8 cellular contexts compared by ENCODE assay signal in the genomic region with DNA sequence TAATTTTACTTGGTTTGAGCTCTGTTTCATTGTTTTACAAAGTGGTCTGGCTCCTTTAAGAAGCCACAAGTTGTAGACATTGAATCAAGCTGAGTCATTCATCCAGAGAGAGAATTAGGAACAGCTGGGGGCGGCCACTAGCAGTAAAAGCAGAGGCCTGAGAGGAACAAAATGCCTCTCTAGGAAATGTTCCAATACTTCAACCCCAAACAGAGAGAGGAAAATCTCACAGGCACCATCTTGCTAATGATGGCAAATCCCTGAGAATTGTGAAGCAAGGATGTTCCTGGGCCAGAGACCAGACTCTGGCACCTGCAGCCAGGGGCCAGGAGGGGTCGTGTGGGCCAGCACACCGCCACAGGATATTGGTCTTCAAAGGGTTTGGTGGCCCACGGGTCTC. TPM values are rescaled to one million over a fixed set of nuclear protein-coding genes. Genes with fewer than 3 reads are reported as not detected.
DNase-seq lines count a peak whose midpoint lies in the region; ATAC-seq and TF ChIP-seq lines count a peak whose summit lies in the region.

No MANE protein-coding gene starts in this region.

- peak; percentile 61 for DNase-seq in CD1c-positive myeloid dendritic cell (ENCODE audit: extremely low spot score)
- peak; percentile 57 for DNase-seq in NCI-H2171 treated with DMSO at 0.1 percent for 48 hours (lab: John Stamatoyannopoulos, UW)
- DNase-seq in endodermal cell: peak; percentile 71
- DNase-seq in mucosa of gallbladder (ENCODE audit: low spot score): peak; percentile 26
- no peak for DNase-seq in activated naive CD4-positive, alpha-beta T cell (lab: John Stamatoyannopoulos, UW)
- no peak for DNase-seq in activated naive CD4-positive, alpha-beta T cell treated with anti-CD3 and anti-CD28 coated beads, Interleukin-2, amount 50 U/mL, for 72 hours (ENCODE audit: low spot score in 2 of 2)
- DNase-seq in ovary: no peak

- H3K36me3 ChIP-seq in endodermal cell (ENCODE audit: control insufficient read depth, insufficient read depth, low read length): no peaks in the 10 kb centered on the region
- H3K36me3 ChIP-seq in ovary: no peaks in the 10 kb centered on the region

- TF ChIP-seq CTCF in endodermal cell (conservative IDR thresholded peaks at IDR 0.05): peak; percentile 62
- no peak for TF ChIP-seq CTCF in ovary (IDR thresholded peaks at IDR 0.05)

- H3K36me3 Mint-ChIP-seq in endodermal cell (ENCODE audit: low read depth): no peaks in the 10 kb centered on the region
- no peaks in the 10 kb centered on the region for H3K36me3 Mint-ChIP-seq in activated naive CD4-positive, alpha-beta T cell treated with anti-CD3 and anti-CD28 coated beads, Interleukin-2, amount 50 U/mL, for 72 hours

- H3K9me3 Mint-ChIP-seq in endodermal cell: no peaks in the 10 kb centered on the region
- H3K9me3 Mint-ChIP-seq in activated naive CD4-positive, alpha-beta T cell treated with anti-CD3 and anti-CD28 coated beads, Interleukin-2, amount 50 U/mL, for 72 hours: no peaks in the 10 kb centered on the region

- H3K4me3 ChIP-seq in endodermal cell (ENCODE audit: low read length) (no peak overlapping the region), ovary (no peak overlapping the region)

- H3K27me3 ChIP-seq in endodermal cell (ENCODE audit: control insufficient read depth, insufficient read depth, low read length, poor library complexity, severe bottlenecking): no peaks in the 10 kb centered on the region
- H3K27me3 ChIP-seq in ovary: no peaks in the 10 kb centered on the region

- intact Hi-C loops in ovary (cut with DNase I): no loop called here

- no peak for ATAC-seq in GM19397 (IDR thresholded peaks at IDR 0.05; ENCODE audit: unreplicated experiment)
- no peak for ATAC-seq in activated naive CD4-positive, alpha-beta T cell treated with anti-CD3 and anti-CD28 coated beads, Interleukin-2, amount 50 U/mL, for 72 hours

- peak overlapping the region; percentile 82 for H3K27ac ChIP-seq in endodermal cell (ENCODE audit: low read depth, low read length)
- H3K27ac ChIP-seq in ovary: no peak overlapping the region

- H3K4me1 Mint-ChIP-seq in endodermal cell: peaks cover 33% of the 10 kb centered on the region

- WGBS in endodermal cell (ENCODE audit: insufficient coverage in 1 of 2, insufficient read length in 1 of 2), 2 experiments: 13 to 53% methylated on average over 3 to 4 of the region's 4 CpGs
- 53 to 59% (median 53%) methylated on average over 4 of the region's 4 CpGs for WGBS in ovary, 3 donors

- peaks cover 12% of the 10 kb centered on the region for H3K27me3 Mint-ChIP-seq in endodermal cell (ENCODE audit: insufficient read depth)

- H3K4me1 ChIP-seq in endodermal cell (ENCODE audit: control insufficient read depth, insufficient read depth, low read length) (peaks cover 11% of the 10 kb centered on the region), ovary (ENCODE audit: insufficient read depth) (peaks cover 1% of the 10 kb centered on the region)

- no peak overlapping the region for H3K4me3 Mint-ChIP-seq in endodermal cell

- no peaks in the 10 kb centered on the region for H3K9me3 ChIP-seq in endodermal cell (ENCODE audit: control insufficient read depth, low read length)
- H3K9me3 ChIP-seq in ovary: no peaks in the 10 kb centered on the region

- peak overlapping the region; percentile 69 for H3K27ac Mint-ChIP-seq in endodermal cell
- no peak overlapping the region for H3K27ac Mint-ChIP-seq in activated naive CD4-positive, alpha-beta T cell treated with anti-CD3 and anti-CD28 coated beads, Interleukin-2, amount 50 U/mL, for 72 hours

- TF ChIP-seq EP300 in ovary (IDR thresholded peaks at IDR 0.05): no peak

- TF ChIP-seq POLR2A in ovary (IDR thresholded peaks at IDR 0.05): no peak

- H3K9ac ChIP-seq in endodermal cell (ENCODE audit: extremely low read depth, low read length, poor library complexity, severe bottlenecking): no peak overlapping the region

RNA-seq across cellular contexts. Expression of a gene that starts 26.5 kb away (rescaled TPM):
- total RNA-seq in endodermal cell (1 to 10 TPM; 1.6 to 3.3 TPM), mucosa of gallbladder (1.4 TPM), ovary (1 to 10 TPM; 1.4 to 6.9 (median 2.6) TPM)
- 17.3 TPM for polyA plus RNA-seq in endodermal cell (2013, experiment 1 of 2)
- 19.1 TPM for polyA plus RNA-seq in endodermal cell (2013, experiment 2 of 2)
- under 1 TPM in 1 of 2 donors, not detected in 1; 0.10 TPM for total RNA-seq in activated naive CD4-positive, alpha-beta T cell treated with anti-CD3 and anti-CD28 coated beads, Interleukin-2, amount 50 U/mL, for 72 hours
- polyA plus RNA-seq in ovary: 1 to 10 TPM; 3.2 to 7.4 TPM

Comparison
In these comparisons a context has a peak if more than half of its experiments do, and no peak if none do; other contexts are left out.
1. DNase-seq: peak in CD1c-positive myeloid dendritic cell (single experiment), NCI-H2171 treated with DMSO at 0.1 percent for 48 hours (single experiment), endodermal cell (single experiment) and mucosa of gallbladder (single experiment); none in activated naive CD4-positive, alpha-beta T cell (0 of 4), activated naive CD4-positive, alpha-beta T cell treated with anti-CD3 and anti-CD28 coated beads, Interleukin-2, amount 50 U/mL, for 72 hours (0 of 2) and ovary (0 of 5).